Comparison of ENCODE assay signal across 8 cellular contexts in the genomic region with DNA sequence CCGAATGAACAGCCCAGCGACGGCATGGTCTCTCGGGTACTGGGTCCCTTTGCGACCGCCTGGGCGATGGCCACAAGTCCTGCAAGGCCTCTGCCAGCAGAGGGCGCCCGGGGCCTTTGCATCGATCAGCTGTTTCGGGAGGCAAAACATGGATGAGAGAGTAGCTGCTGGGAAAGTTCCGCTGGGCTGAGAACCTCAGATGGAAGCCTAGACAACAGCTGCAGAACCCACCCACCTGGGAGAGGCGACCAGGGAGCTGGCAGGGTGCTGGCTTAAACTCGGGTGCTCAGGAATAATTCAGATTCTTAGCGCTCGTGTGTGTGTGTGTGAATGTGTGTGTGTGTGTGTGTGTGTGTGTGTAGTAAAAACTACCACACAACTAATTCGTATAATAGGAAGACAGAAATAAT. TPM values are rescaled to one million over a fixed set of nuclear protein-coding genes. Genes with fewer than 3 reads are reported as not detected.
DNase-seq lines count a peak whose midpoint lies in the region; ATAC-seq, FAIRE-seq and TF ChIP-seq lines count a peak whose summit lies in the region.

No MANE protein-coding gene starts in this region.

- ATAC-seq in GM21423 (IDR thresholded peaks at IDR 0.05; ENCODE audit: unreplicated experiment) (peak; percentile 60), pancreas (peak; percentile 91 to 99 (median 96))
- ATAC-seq in activated T-helper 17 cell treated with anti-CD3 and anti-CD28 coated beads, Interleukin-2, amount 50 U/mL, for 72 hours (replicated peaks), result peak; percentile 40

- no peaks in the 10 kb centered on the region for H3K36me3 ChIP-seq in Caco-2 (ENCODE audit: control insufficient read depth, insufficient read depth, low read length)
- no peaks in the 10 kb centered on the region for H3K36me3 ChIP-seq in pancreas
- H3K36me3 ChIP-seq in vagina, result no peaks in the 10 kb centered on the region

- DNase-seq in Caco-2, result peak; percentile 85 to 90
- DNase-seq in LNCaP clone FGC (ENCODE audit: low read depth), result peak; percentile 40
- peak; percentile 81 for DNase-seq in RKO (ENCODE audit: low spot score)
- peak; percentile 80 for DNase-seq in germinal center (ENCODE audit: low spot score)
- DNase-seq in pancreas, result peak; percentile 70 to 96 (median 84)
- DNase-seq in vagina (ENCODE audit: extremely low spot score in 2 of 2), result no peak

- WGBS in pancreas, 2 donors, result 7 to 9% methylated on average over 17 of the region's 17 CpGs

- POLR2A ChIA-PET in Caco-2 (lab: Charles Lee), result no interaction called here

- no peak overlapping the region for H3K4me3 Mint-ChIP-seq in Caco-2 (ENCODE audit: unreplicated experiment)
- H3K4me3 Mint-ChIP-seq in activated T-helper 17 cell treated with anti-CD3 and anti-CD28 coated beads, Interleukin-2, amount 50 U/mL, for 72 hours, result no peak overlapping the region

- H3K27me3 ChIP-seq in Caco-2 (replicated peaks; ENCODE audit: control insufficient read depth, insufficient read depth, low read length), result no peaks in the 10 kb centered on the region
- H3K27me3 ChIP-seq in pancreas, result no peaks in the 10 kb centered on the region
- no peaks in the 10 kb centered on the region for H3K27me3 ChIP-seq in vagina

- H3K36me3 Mint-ChIP-seq in Caco-2 (ENCODE audit: insufficient read depth, unreplicated experiment), result no peaks in the 10 kb centered on the region
- H3K36me3 Mint-ChIP-seq in activated T-helper 17 cell treated with anti-CD3 and anti-CD28 coated beads, Interleukin-2, amount 50 U/mL, for 72 hours (ENCODE audit: low read depth), result no peaks in the 10 kb centered on the region

- peaks cover 7% of the 10 kb centered on the region for H3K4me1 Mint-ChIP-seq in Caco-2 (ENCODE audit: low read depth, unreplicated experiment)
- H3K4me1 Mint-ChIP-seq in activated T-helper 17 cell treated with anti-CD3 and anti-CD28 coated beads, Interleukin-2, amount 50 U/mL, for 72 hours, result peaks cover 5% of the 10 kb centered on the region

- TF ChIP-seq POLR2A in vagina (IDR thresholded peaks at IDR 0.05), result no peak

- FAIRE-seq in pancreas (lab: Jason Lieb, UNC), result no peak

- H3K27ac ChIP-seq in pancreas (no peak overlapping the region), vagina (no peak overlapping the region)

- BruUV-seq in Caco-2 (replicated peaks; lab: Mats Ljungman, UMichigan), result no TSS peak

- H3K4me3 ChIP-seq in Caco-2 (ENCODE audit: low read depth, low read length) (no peak overlapping the region), LNCaP clone FGC (ENCODE audit: low read depth, low read length) (no peak overlapping the region), pancreas (no peak overlapping the region), vagina (no peak overlapping the region)

- peaks cover 4% of the 10 kb centered on the region for H3K27me3 Mint-ChIP-seq in Caco-2 (ENCODE audit: insufficient read depth, unreplicated experiment)
- H3K27me3 Mint-ChIP-seq in activated T-helper 17 cell treated with anti-CD3 and anti-CD28 coated beads, Interleukin-2, amount 50 U/mL, for 72 hours, result peaks cover 23% of the 10 kb centered on the region

- CTCF ChIA-PET in Caco-2 (lab: Charles Lee), result interaction anchor here (0.6 to 4.1 kb wide), 6 partner anchors 50 to 271 kb away, joined by 3 to 76 read pairs (median 3); partner anchors contain the start of gene TRIM32

- TF ChIP-seq CTCF in Caco-2 (IDR thresholded peaks at IDR 0.05; ENCODE audit: insufficient read depth in 1 of 2, low read depth in 1 of 2, low read length in 1 of 2, severe bottlenecking in 1 of 2, unreplicated experiment in 1 of 2) (peak; percentile 89 to 97), LNCaP clone FGC (IDR thresholded peaks at IDR 0.05; ENCODE audit: control insufficient read depth, extremely low read depth, insufficient read depth) (peak; percentile 98), pancreas (IDR thresholded peaks at IDR 0.05) (peak; percentile 76 to 88 (median 82)), vagina (IDR thresholded peaks at IDR 0.05) (peak in 2 of 3 experiments; percentile 46 to 75)

- no peaks in the 10 kb centered on the region for H3K9me3 Mint-ChIP-seq in Caco-2 (ENCODE audit: unreplicated experiment)
- no peaks in the 10 kb centered on the region for H3K9me3 Mint-ChIP-seq in activated T-helper 17 cell treated with anti-CD3 and anti-CD28 coated beads, Interleukin-2, amount 50 U/mL, for 72 hours

- H3K27ac Mint-ChIP-seq in Caco-2 (ENCODE audit: unreplicated experiment), result no peak overlapping the region
- no peak overlapping the region for H3K27ac Mint-ChIP-seq in activated T-helper 17 cell treated with anti-CD3 and anti-CD28 coated beads, Interleukin-2, amount 50 U/mL, for 72 hours

- H3K9me3 ChIP-seq in Caco-2 (no peaks in the 10 kb centered on the region), pancreas (no peaks in the 10 kb centered on the region), vagina (no peaks in the 10 kb centered on the region)

- intact Hi-C loops in Caco-2 (cut with micrococcal nuclease; ENCODE audit: unreplicated experiment) (loop anchor here (1.0 to 2.0 kb wide), 2 partner anchors 123 to 1144 kb away; no protein-coding TSS in a partner anchor), pancreas (cut with DNase I) (no loop called here), vagina (cut with DNase I) (no loop called here)

- H3K4me1 ChIP-seq in Caco-2 (no peaks in the 10 kb centered on the region), pancreas (no peaks in the 10 kb centered on the region), vagina (no peaks in the 10 kb centered on the region)

RNA-seq across cellular contexts. Expression of gene TRIM32, which starts 50.0 kb away (rescaled TPM):
- total RNA-seq in Caco-2 (2022) (20.3 and 22.3 TPM in 2 replicates), pancreas (10 to 100 TPM in 3 of 6 donors, 1 to 10 TPM in 3; 5.9 to 18.2 (median 9.5) TPM), vagina (12.8 TPM)
- total RNA-seq in activated T-helper 17 cell treated with anti-CD3 and anti-CD28 coated beads, Interleukin-2, amount 50 U/mL, for 72 hours, result 10 to 100 TPM; 14.8 to 15.7 TPM
- polyA plus RNA-seq in pancreas, result 1 to 10 TPM; 2.4 to 3.2 TPM

Comparison
In these comparisons a context has a peak if more than half of its experiments do, and no peak if none do; other contexts are left out.
1. DNase-seq: peak in Caco-2 (2 of 2), LNCaP clone FGC (single experiment), RKO (single experiment), germinal center (single experiment) and pancreas (6 of 6); none in vagina (0 of 2).
2. ATAC-seq: peak in every context shown above with its lines; median percentile 96 in pancreas; 60 in GM21423; 40 in activated T-helper 17 cell treated with anti-CD3 and anti-CD28 coated beads, Interleukin-2, amount 50 U/mL, for 72 hours.
3. Peak in every context shown above with its lines, with median percentiles within 50 percentile points of each other: CTCF ChIP-seq.